ENCODE assay signal across 22 cellular contexts in genomic region chr12:34356233-34356987, GRCh38.
"Had no signal": no experiment of that assay in that cellular context is flagged by ENCODE, and none has a peak within 500 bp of the region (broad histone marks: within the 10 kb centered on the region; RNA-seq: fewer than 3 reads in every experiment).

No MANE protein-coding gene starts in this region.

- H3K27ac ChIP-seq: brain microvascular endothelial cell, cardiac muscle cell, SJSA1, VCaP had no signal

- DNase-seq: activated CD4-positive, CD25-positive, alpha-beta regulatory T cell; activated CD8-positive, alpha-beta memory T cell treated with anti-CD3 and anti-CD28 coated beads, Interleukin-2, amount 50 U/mL, for 4 hours; activated CD8-positive, alpha-beta T cell treated with anti-CD3 and anti-CD28 coated beads for 36 hours; activated gamma-delta T cell treated with Interleukin-2 at 50 U/mL for 16 hours; activated naive CD4-positive, alpha-beta T cell treated with anti-CD3 and anti-CD28 coated beads, Interleukin-2, amount 10 ng/mL, durations not matched to agents 7 days and 5 days; activated naive CD8-positive, alpha-beta T cell treated with anti-CD3 and anti-CD28 coated beads for 36 hours; activated T-cell treated with anti-CD3 and anti-CD28 coated beads, Interleukin-2, amount 50 U/mL, for 72 hours; brain microvascular endothelial cell; MM.1S; NCI-H1105; NCI-H1436; NCI-H1694 treated with DMSO at 0.1 percent for 48 hours; NCI-H2029 treated with DMSO at 0.1 percent for 48 hours; NCI-H510A treated with DMSO at 0.1 percent for 48 hours; SHP77; T-cell; T-helper 2 cell; T1000 had no signal

- ATAC-seq: activated CD8-positive, alpha-beta T cell treated with anti-CD3 and anti-CD28 coated beads for 36 hours; activated T-cell treated with anti-CD3 and anti-CD28 coated beads, Interleukin-2, amount 50 U/mL, for 72 hours; T-cell had no signal

- H3K27me3 ChIP-seq: brain microvascular endothelial cell, cardiac muscle cell, SJSA1 had no signal

- FAIRE-seq: RCC 7860 had no signal

- H3K4me1 ChIP-seq: SJSA1 had no signal

- H3K36me3 ChIP-seq: brain microvascular endothelial cell, cardiac muscle cell, SJSA1 had no signal

- H3K4me3 ChIP-seq: cardiac muscle cell, SJSA1 had no signal
